ENCODE assay signal across 8 cellular contexts in the genomic region with DNA sequence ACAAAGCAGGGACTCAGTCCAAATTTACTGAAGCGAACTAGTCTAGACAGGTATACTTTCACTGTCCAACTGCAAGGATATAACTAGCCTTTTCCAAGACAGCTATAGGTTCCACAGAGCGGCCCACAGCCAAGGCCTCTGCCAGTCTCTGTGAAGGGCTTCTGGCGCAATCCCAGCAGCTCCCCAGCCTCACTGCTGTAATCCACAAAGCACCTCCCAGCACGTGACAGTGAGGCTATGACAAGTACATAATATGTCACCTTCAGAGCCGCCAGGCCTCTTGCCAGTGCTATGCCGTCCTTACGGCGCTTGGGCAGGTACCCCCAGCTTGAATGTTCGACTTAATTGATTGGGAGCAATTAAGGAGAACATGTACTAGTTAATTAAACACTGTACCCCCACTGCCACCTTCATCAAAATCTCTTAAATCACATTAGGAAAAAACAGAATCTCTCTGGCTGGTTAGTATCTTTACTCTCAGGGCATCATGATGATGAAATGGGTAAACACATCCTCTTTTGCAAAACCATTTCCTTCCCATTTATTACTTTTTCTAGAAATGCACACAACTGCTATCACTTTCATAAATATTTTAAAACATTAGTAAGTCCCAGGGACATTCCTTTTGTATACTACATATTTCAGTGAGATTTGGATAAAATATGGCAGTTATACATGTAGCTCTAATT.
A peak's percentile ranks its signal among the peaks of the same experiment; 100 is the strongest.
DNase-seq lines count a peak whose midpoint lies in the region; ATAC-seq, FAIRE-seq and TF ChIP-seq lines count a peak whose summit lies in the region.

No MANE protein-coding gene starts in this region.

- POLR2A ChIA-PET in endothelial cell of umbilical vein (lab: Charles Lee) = interaction anchor here (0.6 kb wide), 1 partner anchor 28 kb away, joined by 4 read pairs; no protein-coding TSS in a partner anchor

- no peaks in the 10 kb centered on the region for H3K79me2 ChIP-seq in endothelial cell of umbilical vein (ENCODE audit: control insufficient read depth, insufficient read depth, low read length)

- BruUV-seq in endothelial cell of umbilical vein (replicated peaks; lab: Mats Ljungman, UMichigan) = no TSS peak

- H3K4me2 ChIP-seq in endothelial cell of umbilical vein (ENCODE audit: insufficient read depth, low read length) = peak overlapping the region; percentile 21

- H3K27me3 ChIP-seq in endothelial cell of umbilical vein (ENCODE audit: control insufficient read depth in 2 of 2, insufficient read depth in 2 of 2, low read length in 2 of 2) = no peaks in the 10 kb centered on the region
- H3K27me3 ChIP-seq in gastrocnemius medialis = no peaks in the 10 kb centered on the region

- H2AFZ ChIP-seq in endothelial cell of umbilical vein (ENCODE audit: low read depth, low read length) = no peak overlapping the region

- no peak for FAIRE-seq in endothelial cell of umbilical vein (lab: Jason Lieb, UNC)

- TF ChIP-seq CTCF in endothelial cell of umbilical vein (IDR thresholded peaks at IDR 0.05; ENCODE audit: extremely low read depth in 1 of 2, insufficient read depth in 1 of 2, low read depth in 1 of 2, low read length in 2 of 2) = no peak
- no peak for TF ChIP-seq CTCF in gastrocnemius medialis (IDR thresholded peaks at IDR 0.05 in 4 of 5, conservative IDR thresholded peaks at IDR 0.05 in 1 of 5)

- H3K4me1 ChIP-seq in endothelial cell of umbilical vein (ENCODE audit: control insufficient read depth, extremely low read depth, insufficient read depth, low read length) = peaks cover 57% of the 10 kb centered on the region
- peaks cover 8 to 16% of the 10 kb centered on the region in 2 donors for H3K4me1 ChIP-seq in gastrocnemius medialis

- H3K4me3 ChIP-seq in endothelial cell of umbilical vein (replicated peaks in 1 of 3; ENCODE audit: insufficient read depth in 1 of 3, low read depth in 1 of 3, low read length in 3 of 3) (no peak overlapping the region), gastrocnemius medialis (no peak overlapping the region)

- no peaks in the 10 kb centered on the region for H4K20me1 ChIP-seq in endothelial cell of umbilical vein (replicated peaks; ENCODE audit: control insufficient read depth, extremely low read depth, insufficient read depth, low read length)

- ATAC-seq in GM18498 (IDR thresholded peaks at IDR 0.05; ENCODE audit: unreplicated experiment) = peak; percentile 60
- ATAC-seq in GM21825 (IDR thresholded peaks at IDR 0.05; ENCODE audit: unreplicated experiment) = no peak
- ATAC-seq in gastrocnemius medialis = no peak

- H3K27ac ChIP-seq in endothelial cell of umbilical vein (ENCODE audit: insufficient read depth, low read depth, low read length) (peak overlapping the region; percentile 27), gastrocnemius medialis (no peak overlapping the region)

- no peaks in the 10 kb centered on the region for H3K9me3 ChIP-seq in endothelial cell of umbilical vein (replicated peaks; ENCODE audit: control insufficient read depth, insufficient read depth, low read length)
- no peaks in the 10 kb centered on the region for H3K9me3 ChIP-seq in gastrocnemius medialis

- H3K9me1 ChIP-seq in endothelial cell of umbilical vein (replicated peaks; ENCODE audit: control insufficient read depth, extremely low read depth, insufficient read depth, low read length) = no peaks in the 10 kb centered on the region

- dilution Hi-C loops in endothelial cell of umbilical vein (cut with MboI; ENCODE audit: extremely low pct_ligation_motif_present, low sequenced_read_pairs) = loop anchor here (25.0 kb wide), 1 partner anchor 414 kb away; a partner anchor contains a TSS

- in situ Hi-C loops in gastrocnemius medialis (cut with MboI; ENCODE audit: low sequenced_read_pairs in 4 of 4) = no loop called here

- H3K9ac ChIP-seq in endothelial cell of umbilical vein (replicated peaks; ENCODE audit: extremely low read depth, insufficient read depth, low read length) = peak overlapping the region; percentile 12

- intact Hi-C loops in endothelial cell of umbilical vein (cut with micrococcal nuclease) = loop anchor here (5.0 kb wide), 1 partner anchor 219 kb away; no protein-coding TSS in a partner anchor
- intact Hi-C loops in gastrocnemius medialis (cut with DNase I; ENCODE audit: low total_unique reads) = no loop called here

- peaks cover 0 to 1% of the 10 kb centered on the region in 2 experiments for H3K36me3 ChIP-seq in endothelial cell of umbilical vein (ENCODE audit: control insufficient read depth in 2 of 2, extremely low read depth in 1 of 2, insufficient read depth in 2 of 2, low read length in 2 of 2)
- H3K36me3 ChIP-seq in gastrocnemius medialis = no peaks in the 10 kb centered on the region

- no peak for TF ChIP-seq POLR2A in endothelial cell of umbilical vein (IDR thresholded peaks at IDR 0.05; ENCODE audit: low read depth, low read length)
- no peak for TF ChIP-seq POLR2A in gastrocnemius medialis (IDR thresholded peaks at IDR 0.05)

- DNase-seq in NCI-H2107 treated with DMSO at 0.1 percent for 48 hours (lab: John Stamatoyannopoulos, UW; ENCODE audit: unreplicated experiment) = peak; percentile 55
- DNase-seq in endothelial cell of umbilical vein (ENCODE audit: low read depth, low spot score) = peak; percentile 53
- DNase-seq in pons (ENCODE audit: low spot score) = peak; percentile 33
- no peak for DNase-seq in DMS153 (lab: John Stamatoyannopoulos, UW)
- no peak for DNase-seq in activated naive CD4-positive, alpha-beta T cell treated with anti-CD3 and anti-CD28 coated beads, Interleukin-2, amount 50 U/mL, for 16 hours
- DNase-seq in gastrocnemius medialis = no peak

- CTCF ChIA-PET in endothelial cell of umbilical vein (lab: Charles Lee) = interaction anchor here (0.6 to 2.9 kb wide), 5 partner anchors 37 to 418 kb away, joined by 3 to 14 read pairs (median 3); a partner anchor contains a TSS

TF ChIP-seq in endothelial cell of umbilical vein, 7 proteins besides CTCF, POLR2A, EP300 and RAD21:
- no peak for TF ChIP-seq JUN (IDR thresholded peaks at IDR 0.05; ENCODE audit: borderline replicate concordance, insufficient read depth, insufficient read length, low read depth)
- TF ChIP-seq, protein P1, sequence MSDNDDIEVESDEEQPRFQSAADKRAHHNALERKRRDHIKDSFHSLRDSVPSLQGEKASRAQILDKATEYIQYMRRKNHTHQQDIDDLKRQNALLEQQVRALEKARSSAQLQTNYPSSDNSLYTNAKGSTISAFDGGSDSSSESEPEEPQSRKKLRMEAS (IDR thresholded peaks at IDR 0.05; ENCODE audit: insufficient read depth, insufficient read length) = no peak
- no peak for TF ChIP-seq POLR2AphosphoS5 (IDR thresholded peaks at IDR 0.05; ENCODE audit: insufficient read depth, low read depth, low read length)
- TF ChIP-seq GATA2 (IDR thresholded peaks at IDR 0.05; ENCODE audit: insufficient read depth, insufficient read length, low read depth, low read length) = no peak
- TF ChIP-seq MYC (IDR thresholded peaks at IDR 0.05; ENCODE audit: low read depth, low read length) = no peak
- no peak for TF ChIP-seq EZH2 (IDR thresholded peaks at IDR 0.05; ENCODE audit: borderline replicate concordance, low read depth, low read length, severe bottlenecking)
- no peak for TF ChIP-seq FOS (IDR thresholded peaks at IDR 0.05; ENCODE audit: borderline replicate concordance, insufficient read depth, low read length)
TF ChIP-seq in endothelial cell of umbilical vein: peak in this region for 0.

Comparison
In these comparisons a context has a peak if more than half of its experiments do, and no peak if none do; other contexts are left out.
1. DNase-seq: peak in NCI-H2107 treated with DMSO at 0.1 percent for 48 hours (single experiment), endothelial cell of umbilical vein (single experiment) and pons (single experiment); none in DMS153 (single experiment), activated naive CD4-positive, alpha-beta T cell treated with anti-CD3 and anti-CD28 coated beads, Interleukin-2, amount 50 U/mL, for 16 hours (single experiment) and gastrocnemius medialis (0 of 2).